Comparison of ENCODE assay signal across 1 cellular context in the genomic region with DNA sequence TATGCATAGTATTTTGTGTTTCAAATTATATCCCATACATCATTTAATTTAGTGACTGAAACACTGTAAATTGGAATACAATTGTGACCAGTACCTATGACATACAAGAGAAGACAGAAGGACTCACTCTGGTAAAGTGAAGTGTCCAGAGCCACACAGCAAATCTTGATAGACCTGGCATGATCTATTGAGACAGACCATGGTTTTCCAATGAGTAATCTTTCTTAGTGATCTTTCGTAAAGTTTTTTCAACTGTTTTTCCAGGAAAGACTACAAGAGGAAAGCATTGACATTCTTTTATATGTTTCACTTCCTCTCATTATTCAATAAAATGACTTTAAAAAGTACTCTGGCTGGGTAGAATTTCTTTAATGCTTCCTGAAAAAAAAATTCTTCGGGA.
TF ChIP-seq lines count a peak whose summit lies in the region.

No MANE protein-coding gene starts in this region.

TF ChIP-seq in A549, 52 proteins besides CTCF, POLR2A, EP300 and RAD21 (continued from another document):
- TF ChIP-seq, protein P1, sequence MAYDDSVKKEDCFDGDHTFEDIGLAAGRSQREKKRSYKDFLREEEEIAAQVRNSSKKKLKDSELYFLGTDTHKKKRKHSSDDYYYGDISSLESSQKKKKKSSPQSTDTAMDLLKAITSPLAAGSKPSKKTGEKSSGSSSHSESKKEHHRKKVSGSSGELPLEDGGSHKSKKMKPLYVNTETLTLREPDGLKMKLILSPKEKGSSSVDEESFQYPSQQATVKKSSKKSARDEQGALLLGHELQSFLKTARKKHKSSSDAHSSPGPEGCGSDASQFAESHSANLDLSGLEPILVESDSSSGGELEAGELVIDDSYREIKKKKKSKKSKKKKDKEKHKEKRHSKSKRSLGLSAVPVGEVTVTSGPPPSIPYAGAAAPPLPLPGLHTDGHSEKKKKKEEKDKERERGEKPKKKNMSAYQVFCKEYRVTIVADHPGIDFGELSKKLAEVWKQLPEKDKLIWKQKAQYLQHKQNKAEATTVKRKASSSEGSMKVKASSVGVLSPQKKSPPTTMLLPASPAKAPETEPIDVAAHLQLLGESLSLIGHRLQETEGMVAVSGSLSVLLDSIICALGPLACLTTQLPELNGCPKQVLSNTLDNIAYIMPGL (CRISPR knock-in tag; IDR thresholded peaks at IDR 0.05; ENCODE audit: borderline replicate concordance), result no peak
- TF ChIP-seq HEYL (CRISPR knock-in tag; IDR thresholded peaks at IDR 0.05), result 0 out of 2 replicates have a peak, but pooled peaks have one; percentile 13
- TF ChIP-seq NPAS2 (CRISPR knock-in tag; IDR thresholded peaks at IDR 0.05; ENCODE audit: borderline replicate concordance), result no peak
- TF ChIP-seq, protein P2, sequence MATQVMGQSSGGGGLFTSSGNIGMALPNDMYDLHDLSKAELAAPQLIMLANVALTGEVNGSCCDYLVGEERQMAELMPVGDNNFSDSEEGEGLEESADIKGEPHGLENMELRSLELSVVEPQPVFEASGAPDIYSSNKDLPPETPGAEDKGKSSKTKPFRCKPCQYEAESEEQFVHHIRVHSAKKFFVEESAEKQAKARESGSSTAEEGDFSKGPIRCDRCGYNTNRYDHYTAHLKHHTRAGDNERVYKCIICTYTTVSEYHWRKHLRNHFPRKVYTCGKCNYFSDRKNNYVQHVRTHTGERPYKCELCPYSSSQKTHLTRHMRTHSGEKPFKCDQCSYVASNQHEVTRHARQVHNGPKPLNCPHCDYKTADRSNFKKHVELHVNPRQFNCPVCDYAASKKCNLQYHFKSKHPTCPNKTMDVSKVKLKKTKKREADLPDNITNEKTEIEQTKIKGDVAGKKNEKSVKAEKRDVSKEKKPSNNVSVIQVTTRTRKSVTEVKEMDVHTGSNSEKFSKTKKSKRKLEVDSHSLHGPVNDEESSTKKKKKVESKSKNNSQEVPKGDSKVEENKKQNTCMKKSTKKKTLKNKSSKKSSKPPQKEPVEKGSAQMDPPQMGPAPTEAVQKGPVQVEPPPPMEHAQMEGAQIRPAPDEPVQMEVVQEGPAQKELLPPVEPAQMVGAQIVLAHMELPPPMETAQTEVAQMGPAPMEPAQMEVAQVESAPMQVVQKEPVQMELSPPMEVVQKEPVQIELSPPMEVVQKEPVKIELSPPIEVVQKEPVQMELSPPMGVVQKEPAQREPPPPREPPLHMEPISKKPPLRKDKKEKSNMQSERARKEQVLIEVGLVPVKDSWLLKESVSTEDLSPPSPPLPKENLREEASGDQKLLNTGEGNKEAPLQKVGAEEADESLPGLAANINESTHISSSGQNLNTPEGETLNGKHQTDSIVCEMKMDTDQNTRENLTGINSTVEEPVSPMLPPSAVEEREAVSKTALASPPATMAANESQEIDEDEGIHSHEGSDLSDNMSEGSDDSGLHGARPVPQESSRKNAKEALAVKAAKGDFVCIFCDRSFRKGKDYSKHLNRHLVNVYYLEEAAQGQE (IDR thresholded peaks at IDR 0.05), result no peak
- 0 out of 2 replicates have a peak, but pooled peaks have one; percentile 41 for TF ChIP-seq FOSL2 (IDR thresholded peaks at IDR 0.05)
- peak; percentile 76 for TF ChIP-seq FOSL2 (CRISPR knock-in tag; IDR thresholded peaks at IDR 0.05)
- peak in 1 of 2 experiments; percentile 40; a peak in 2 of 4 replicates for TF ChIP-seq CEBPB (IDR thresholded peaks at IDR 0.05)
- no peak for TF ChIP-seq KDM1A (IDR thresholded peaks at IDR 0.05; ENCODE audit: low read depth)
- peak; percentile 6; the same call in 1 of the 2 replicates for TF ChIP-seq ZSCAN20 (CRISPR knock-in tag; IDR thresholded peaks at IDR 0.05)
- TF ChIP-seq, protein P3, sequence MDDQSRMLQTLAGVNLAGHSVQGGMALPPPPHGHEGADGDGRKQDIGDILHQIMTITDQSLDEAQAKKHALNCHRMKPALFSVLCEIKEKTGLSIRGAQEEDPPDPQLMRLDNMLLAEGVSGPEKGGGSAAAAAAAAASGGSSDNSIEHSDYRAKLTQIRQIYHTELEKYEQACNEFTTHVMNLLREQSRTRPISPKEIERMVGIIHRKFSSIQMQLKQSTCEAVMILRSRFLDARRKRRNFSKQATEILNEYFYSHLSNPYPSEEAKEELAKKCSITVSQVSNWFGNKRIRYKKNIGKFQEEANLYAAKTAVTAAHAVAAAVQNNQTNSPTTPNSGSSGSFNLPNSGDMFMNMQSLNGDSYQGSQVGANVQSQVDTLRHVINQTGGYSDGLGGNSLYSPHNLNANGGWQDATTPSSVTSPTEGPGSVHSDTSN (IDR thresholded peaks at IDR 0.05), result no peak
TF ChIP-seq in A549: peak in this region for 11.
